Comparison of ENCODE assay signal across 5 cellular contexts in the genomic region with DNA sequence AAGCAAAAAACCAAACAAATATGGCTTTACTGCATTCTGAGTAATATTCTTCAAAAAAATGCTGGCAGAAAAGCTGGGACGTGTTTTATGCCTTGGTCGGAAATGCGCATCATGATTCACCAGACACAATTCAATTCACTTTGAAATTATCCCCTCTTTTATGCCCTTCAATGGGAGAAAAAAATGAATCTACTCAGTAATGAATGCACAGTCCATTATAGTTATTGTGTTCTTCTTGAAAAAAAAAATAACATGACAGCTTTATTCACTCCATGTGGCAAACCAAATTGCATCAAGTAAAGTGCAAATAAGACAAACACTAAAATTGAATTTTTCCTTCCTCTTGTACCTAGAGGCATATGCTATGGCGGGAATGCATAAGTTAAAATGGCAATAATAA.
"Had no signal": no experiment of that assay in that cellular context is flagged by ENCODE, and none has a peak within 500 bp of the region (broad histone marks: within the 10 kb centered on the region; RNA-seq: fewer than 3 reads in every experiment).

No MANE protein-coding gene starts in this region.

- H3K27ac Mint-ChIP-seq: GM23338, H9 had no signal

- DNase-seq: H9, HCEC 1CT, IMR-90 had no signal

- ATAC-seq: GM23338, K562 had no signal

- H3K9me3 Mint-ChIP-seq: GM23338, H9 had no signal

- H3K4me3 ChIP-seq: GM23338, K562 had no signal

- H2AFZ ChIP-seq: GM23338 had no signal

- H3K4me3 Mint-ChIP-seq: GM23338, H9 had no signal

- H3K4me2 ChIP-seq: GM23338 had no signal
